ENCODE assay signal across 25 cellular contexts in genomic region chr11:85749884-85750283, GRCh38.
DNase-seq lines count a peak whose midpoint lies in the region; ATAC-seq and TF ChIP-seq lines count a peak whose summit lies in the region.
"Had no signal": no experiment of that assay in that cellular context is flagged by ENCODE, and none has a peak within 500 bp of the region (broad histone marks: within the 10 kb centered on the region; RNA-seq: fewer than 3 reads in every experiment).

No MANE protein-coding gene starts in this region.

- H3K27me3 ChIP-seq in stomach (no peaks in the 10 kb centered on the region), gastroesophageal sphincter (no peaks in the 10 kb centered on the region), left ventricle myocardium inferior (ENCODE audit: low read depth) (no peaks in the 10 kb centered on the region)
- H3K27me3 ChIP-seq: body of pancreas, neutrophil had no signal

- H3K36me3 ChIP-seq in stomach, result no peaks in the 10 kb centered on the region
- H3K36me3 ChIP-seq in gastroesophageal sphincter, result no peaks in the 10 kb centered on the region
- no peaks in the 10 kb centered on the region for H3K36me3 ChIP-seq in left ventricle myocardium inferior
- H3K36me3 ChIP-seq: lower lobe of right lung, neutrophil had no signal

- no peak for ATAC-seq in activated naive CD4-positive, alpha-beta T cell treated with anti-CD3 and anti-CD28 coated beads, Interleukin-2, amount 50 U/mL, for 72 hours
- ATAC-seq in T-helper 17 cell, result no peak
- no peak for ATAC-seq in gastroesophageal sphincter
- no peak for ATAC-seq in GM18517 (IDR thresholded peaks at IDR 0.05; ENCODE audit: unreplicated experiment)
- ATAC-seq: body of pancreas, esophagus mucosa, GM12878 had no signal

- H3K4me3 ChIP-seq in stomach, result no peak overlapping the region
- no peak overlapping the region for H3K4me3 ChIP-seq in gastroesophageal sphincter
- H3K4me3 ChIP-seq in left ventricle myocardium inferior, result no peak overlapping the region
- H3K4me3 ChIP-seq: body of pancreas, GM12878, lower lobe of right lung, psoas muscle, SK-N-MC had no signal

- no peaks in the 10 kb centered on the region for H3K27me3 Mint-ChIP-seq in activated naive CD4-positive, alpha-beta T cell treated with anti-CD3 and anti-CD28 coated beads, Interleukin-2, amount 50 U/mL, for 24 hours
- H3K27me3 Mint-ChIP-seq in T-helper 17 cell (no peaks in the 10 kb centered on the region), chondrocyte (ENCODE audit: low read depth) (no peaks in the 10 kb centered on the region)
- H3K27me3 Mint-ChIP-seq: activated B cell treated with CpG ODN at 0.5 μM for 24 hours had no signal

- peak overlapping the region in 4 of 5 donors; percentile 20 to 66 (median 42) for H3K27ac ChIP-seq in stomach
- H3K27ac ChIP-seq in gastroesophageal sphincter, result no peak overlapping the region
- no peak overlapping the region for H3K27ac ChIP-seq in left ventricle myocardium inferior (replicated peaks)
- H3K27ac ChIP-seq: body of pancreas, lower lobe of right lung, neutrophil, psoas muscle, SK-N-MC had no signal

- no peak for TF ChIP-seq POLR2A in stomach (IDR thresholded peaks at IDR 0.05)
- no peak for TF ChIP-seq POLR2A in gastroesophageal sphincter (IDR thresholded peaks at IDR 0.05)

- H3K9me3 ChIP-seq in T-helper 17 cell (ENCODE audit: control insufficient read depth, low read length, poor library complexity, severe bottlenecking), result no peaks in the 10 kb centered on the region
- no peaks in the 10 kb centered on the region for H3K9me3 ChIP-seq in stomach
- no peaks in the 10 kb centered on the region for H3K9me3 ChIP-seq in gastroesophageal sphincter
- H3K9me3 ChIP-seq in left ventricle myocardium inferior (replicated peaks), result no peaks in the 10 kb centered on the region
- H3K9me3 ChIP-seq: body of pancreas, lower lobe of right lung, neutrophil, psoas muscle had no signal

- DNase-seq in activated naive CD4-positive, alpha-beta T cell treated with anti-CD3 and anti-CD28 coated beads, Interleukin-2, amount 50 U/mL, for 72 hours (ENCODE audit: low spot score in 2 of 2), result no peak
- DNase-seq in T-helper 17 cell, result no peak
- DNase-seq in chondrocyte (ENCODE audit: low spot score), result no peak
- DNase-seq in stomach, result no peak
- DNase-seq in left ventricle myocardium inferior, result no peak
- DNase-seq: activated B cell treated with CpG ODN at 0.5 μM for 24 hours; body of pancreas; DMS79 treated with DMSO at 0.1 percent for 48 hours; effector memory CD4-positive, alpha-beta T cell; islet precursor cell; lower lobe of right lung; MV-4-11; NCI-H1694; NCI-H2171; NCI-H526 treated with DMSO at 0.1 percent for 48 hours; psoas muscle; RPMI8226; T1000 had no signal

- peaks cover 6 to 40% (median 18%) of the 10 kb centered on the region in 4 donors for H3K4me1 ChIP-seq in stomach
- no peaks in the 10 kb centered on the region for H3K4me1 ChIP-seq in gastroesophageal sphincter
- H3K4me1 ChIP-seq in left ventricle myocardium inferior, result peaks cover 5% of the 10 kb centered on the region
- H3K4me1 ChIP-seq: psoas muscle had no signal

- intact Hi-C loops in stomach (cut with DNase I; ENCODE audit: low total_unique reads), result no loop called here
- intact Hi-C loops in left ventricle myocardium inferior (cut with micrococcal nuclease), result no loop called here

- peaks cover 4% of the 10 kb centered on the region for H3K9me3 Mint-ChIP-seq in activated naive CD4-positive, alpha-beta T cell treated with anti-CD3 and anti-CD28 coated beads, Interleukin-2, amount 50 U/mL, for 24 hours
- H3K9me3 Mint-ChIP-seq in activated naive CD4-positive, alpha-beta T cell treated with anti-CD3 and anti-CD28 coated beads, Interleukin-2, amount 50 U/mL, for 72 hours, result peaks cover 4% of the 10 kb centered on the region in 2 donors
- no peaks in the 10 kb centered on the region for H3K9me3 Mint-ChIP-seq in chondrocyte (ENCODE audit: low read depth)
- H3K9me3 Mint-ChIP-seq: activated B cell treated with CpG ODN at 0.5 μM for 24 hours had no signal

- H3K36me3 Mint-ChIP-seq in activated naive CD4-positive, alpha-beta T cell treated with anti-CD3 and anti-CD28 coated beads, Interleukin-2, amount 50 U/mL, for 24 hours, result peaks cover 11% of the 10 kb centered on the region
- H3K36me3 Mint-ChIP-seq in activated naive CD4-positive, alpha-beta T cell treated with anti-CD3 and anti-CD28 coated beads, Interleukin-2, amount 50 U/mL, for 72 hours, result peaks cover 5 to 14% of the 10 kb centered on the region in 2 donors
- peaks cover 2% of the 10 kb centered on the region for H3K36me3 Mint-ChIP-seq in T-helper 17 cell (ENCODE audit: low read depth)
- peaks cover 4% of the 10 kb centered on the region for H3K36me3 Mint-ChIP-seq in chondrocyte (ENCODE audit: low read depth)

- no peak overlapping the region for H3K27ac Mint-ChIP-seq in activated naive CD4-positive, alpha-beta T cell treated with anti-CD3 and anti-CD28 coated beads, Interleukin-2, amount 50 U/mL, for 24 hours
- H3K27ac Mint-ChIP-seq in activated naive CD4-positive, alpha-beta T cell treated with anti-CD3 and anti-CD28 coated beads, Interleukin-2, amount 50 U/mL, for 72 hours, result peak overlapping the region in 1 of 2 donors; percentile 10
- H3K27ac Mint-ChIP-seq in T-helper 17 cell (peak overlapping the region; percentile 93), chondrocyte (ENCODE audit: unreplicated experiment) (peak overlapping the region; percentile 19)
- H3K27ac Mint-ChIP-seq: activated B cell treated with CpG ODN at 0.5 μM for 24 hours had no signal

- H3K4me1 Mint-ChIP-seq in activated naive CD4-positive, alpha-beta T cell treated with anti-CD3 and anti-CD28 coated beads, Interleukin-2, amount 50 U/mL, for 24 hours, result peaks cover 91% of the 10 kb centered on the region
- H3K4me1 Mint-ChIP-seq in T-helper 17 cell, result peaks cover 55% of the 10 kb centered on the region
- peaks cover 54% of the 10 kb centered on the region for H3K4me1 Mint-ChIP-seq in chondrocyte (ENCODE audit: low read depth)

- TF ChIP-seq EP300 in stomach (IDR thresholded peaks at IDR 0.05), result no peak
- no peak for TF ChIP-seq EP300 in gastroesophageal sphincter (IDR thresholded peaks at IDR 0.05)

- H3K4me3 Mint-ChIP-seq in activated naive CD4-positive, alpha-beta T cell treated with anti-CD3 and anti-CD28 coated beads, Interleukin-2, amount 50 U/mL, for 24 hours, result peak overlapping the region; percentile 65
- peak overlapping the region; percentile 75 for H3K4me3 Mint-ChIP-seq in T-helper 17 cell
- no peak overlapping the region for H3K4me3 Mint-ChIP-seq in chondrocyte (ENCODE audit: unreplicated experiment)
- H3K4me3 Mint-ChIP-seq: activated B cell treated with CpG ODN at 0.5 μM for 24 hours had no signal

- WGBS in stomach, 5 donors, result 67 to 88% (median 79%) methylated on average over 2 of the region's 2 CpGs
- WGBS in gastroesophageal sphincter (ENCODE audit: low coverage in 1 of 2), 2 donors, result 33 to 89% methylated on average over 1 of the region's 2 CpGs

- TF ChIP-seq CTCF in chondrocyte (IDR thresholded peaks at IDR 0.05), result no peak
- TF ChIP-seq CTCF in stomach (IDR thresholded peaks at IDR 0.05), result no peak
- no peak for TF ChIP-seq CTCF in gastroesophageal sphincter (IDR thresholded peaks at IDR 0.05)
- TF ChIP-seq CTCF in left ventricle myocardium inferior (IDR thresholded peaks at IDR 0.05; ENCODE audit: borderline replicate concordance), result no peak

Comparison
In these comparisons a context has a peak if more than half of its experiments do, and no peak if none do; other contexts are left out.
1. H3K27ac ChIP-seq: peak in stomach (4 of 5); none in gastroesophageal sphincter (0 of 4) and left ventricle myocardium inferior (single experiment).